In the genomic region with DNA sequence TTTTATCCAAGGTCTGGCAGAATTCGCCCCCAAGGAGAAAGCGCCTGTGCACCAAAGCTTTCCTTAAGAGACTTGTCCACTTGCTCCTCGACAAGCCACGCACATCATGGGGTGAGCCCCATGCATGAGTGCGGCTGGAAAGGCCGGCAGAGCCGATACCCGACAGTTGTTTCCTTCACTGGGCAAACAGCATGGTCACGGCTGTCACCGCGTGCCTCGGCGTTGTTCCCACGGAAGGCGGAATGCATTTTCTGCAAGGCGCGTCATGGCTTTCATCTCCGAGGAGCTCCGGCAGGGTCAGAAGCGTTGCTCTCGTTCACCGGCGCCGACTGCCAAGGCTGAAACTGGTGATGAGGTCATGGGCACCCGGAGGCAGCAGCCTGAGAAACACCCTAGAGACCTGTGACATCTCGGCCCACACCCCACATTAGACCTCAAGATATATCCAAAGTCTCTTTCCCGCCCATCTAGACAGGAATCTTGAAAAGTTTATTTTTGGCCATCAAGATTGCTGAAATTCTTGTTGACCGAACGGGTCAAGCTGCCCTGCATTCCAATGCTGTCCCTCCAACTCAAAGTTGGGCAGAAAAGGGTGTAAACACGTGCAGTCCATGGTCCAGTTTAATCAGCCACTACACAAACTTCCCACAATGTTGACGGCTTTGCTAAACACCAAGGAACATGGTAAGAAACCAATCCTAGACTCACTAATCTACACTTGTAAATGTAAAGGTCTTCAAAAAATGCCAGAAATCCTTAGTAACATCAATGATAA, we compare ENCODE assay signal across 8 cellular contexts. TPM values are rescaled to one million over a fixed set of nuclear protein-coding genes. Genes with fewer than 3 reads are reported as not detected.
DNase-seq lines count a peak whose midpoint lies in the region; ATAC-seq and TF ChIP-seq lines count a peak whose summit lies in the region.

No MANE protein-coding gene starts in this region.

- peak overlapping the region; percentile 99 for H3K27ac ChIP-seq in cardiac muscle cell

- peaks cover 54% of the 10 kb centered on the region for H3K27me3 Mint-ChIP-seq in activated T-cell treated with anti-CD3 and anti-CD28 coated beads, Interleukin-2, amount 50 U/mL, for 72 hours (ENCODE audit: low read depth)

- peaks cover 0 to 2% of the 10 kb centered on the region in 2 donors for H3K9me3 Mint-ChIP-seq in activated T-cell treated with anti-CD3 and anti-CD28 coated beads, Interleukin-2, amount 50 U/mL, for 72 hours

- no peaks in the 10 kb centered on the region for H3K4me1 ChIP-seq in BE2C
- H3K4me1 ChIP-seq in cardiac muscle cell (ENCODE audit: low read depth): peaks cover 15% of the 10 kb centered on the region

- no peak overlapping the region for H3K27ac Mint-ChIP-seq in activated T-cell treated with anti-CD3 and anti-CD28 coated beads, Interleukin-2, amount 50 U/mL, for 72 hours

- peak; percentile 48 for DNase-seq in BE2C
- DNase-seq in HS-27A (ENCODE audit: low read depth): peak; percentile 59
- peak in 1 of 2 donors; percentile 8 for DNase-seq in activated T-cell treated with anti-CD3 and anti-CD28 coated beads, Interleukin-2, amount 50 U/mL, for 72 hours
- peak; percentile 71 to 74 for DNase-seq in cardiac muscle cell (ENCODE audit: low read depth in 1 of 2, low spot score in 1 of 2)
- DNase-seq in omental fat pad (ENCODE audit: low spot score): no peak
- DNase-seq in stimulated activated CD4-positive, alpha-beta T cell treated with anti-CD3 and anti-CD28 coated beads, Interleukin-4, amount 100 ng/mL, for 4 hours: no peak
- no peak for DNase-seq in activated CD4-positive, CD25-positive, alpha-beta regulatory T cell (lab: John Stamatoyannopoulos, UW)

- no peaks in the 10 kb centered on the region; the same call in 1 of the 2 replicates for H3K36me3 ChIP-seq in BE2C
- H3K36me3 ChIP-seq in cardiac muscle cell: peaks cover 2% of the 10 kb centered on the region

- peaks cover 0 to 7% of the 10 kb centered on the region in 2 donors for H3K36me3 Mint-ChIP-seq in activated T-cell treated with anti-CD3 and anti-CD28 coated beads, Interleukin-2, amount 50 U/mL, for 72 hours (ENCODE audit: insufficient read depth in 2 of 2)

- H3K9me3 ChIP-seq in BE2C: no peaks in the 10 kb centered on the region
- H3K9me3 ChIP-seq in cardiac muscle cell (ENCODE audit: low read depth): no peaks in the 10 kb centered on the region

- H3K4me3 ChIP-seq in BE2C (ENCODE audit: low read depth, low read length): peak overlapping the region; percentile 83
- H3K4me3 ChIP-seq in cardiac muscle cell: peak overlapping the region; percentile 67

- peak in 1 of 2 donors; percentile 13 for ATAC-seq in activated T-cell treated with anti-CD3 and anti-CD28 coated beads, Interleukin-2, amount 50 U/mL, for 72 hours (replicated peaks in 1 of 2)
- ATAC-seq in omental fat pad (ENCODE audit: low FRiP score): peak; percentile 46
- no peak for ATAC-seq in HG02571 (IDR thresholded peaks at IDR 0.05; ENCODE audit: unreplicated experiment)

- H3K4me1 Mint-ChIP-seq in activated T-cell treated with anti-CD3 and anti-CD28 coated beads, Interleukin-2, amount 50 U/mL, for 72 hours (ENCODE audit: low read depth): peaks cover 6% of the 10 kb centered on the region

- TF ChIP-seq CTCF in BE2C (IDR thresholded peaks at IDR 0.05; ENCODE audit: low read depth, low read length) (no peak), cardiac muscle cell (IDR thresholded peaks at IDR 0.05; ENCODE audit: low read depth, low read length) (no peak), omental fat pad (IDR thresholded peaks at IDR 0.05) (no peak)

- H3K27me3 ChIP-seq in BE2C: no peaks in the 10 kb centered on the region
- no peaks in the 10 kb centered on the region for H3K27me3 ChIP-seq in cardiac muscle cell

- H3K4me3 Mint-ChIP-seq in activated T-cell treated with anti-CD3 and anti-CD28 coated beads, Interleukin-2, amount 50 U/mL, for 72 hours: peak overlapping the region; percentile 54 to 66

RNA-seq across cellular contexts. Expression of a gene that starts 0.6 kb away (rescaled TPM):
- 3.1 TPM for polyA plus RNA-seq in BE2C (2012; ENCODE audit: insufficient read depth, insufficient read length, low read depth)
- total RNA-seq in activated T-cell treated with anti-CD3 and anti-CD28 coated beads, Interleukin-2, amount 50 U/mL, for 72 hours: under 1 TPM; 0.16 to 0.24 TPM
- total RNA-seq in cardiac muscle cell: 76.2 and 93.9 TPM in 2 replicates
- 66.6 and 69.4 TPM in 2 replicates for polyA plus RNA-seq in cardiac muscle cell
- total RNA-seq in omental fat pad: 100 to 1,000 TPM in 1 of 4 donors, 10 to 100 TPM in 3; 88.0 to 165 (median 93.9) TPM

Comparison
In these comparisons a context has a peak if more than half of its experiments do, and no peak if none do; other contexts are left out.
1. DNase-seq: peak in BE2C (single experiment), HS-27A (single experiment) and cardiac muscle cell (2 of 2); none in omental fat pad (single experiment), stimulated activated CD4-positive, alpha-beta T cell treated with anti-CD3 and anti-CD28 coated beads, Interleukin-4, amount 100 ng/mL, for 4 hours (0 of 2) and activated CD4-positive, CD25-positive, alpha-beta regulatory T cell (0 of 4).
2. RNA of a gene that starts 0.6 kb away (total RNA-seq): 88.0 to 165 TPM in omental fat pad and 76.2 to 93.9 TPM in cardiac muscle cell; 0.16 to 0.24 TPM in activated T-cell treated with anti-CD3 and anti-CD28 coated beads, Interleukin-2, amount 50 U/mL, for 72 hours; every median in the first group is over 10 times any median in the second.